In the genomic region with DNA sequence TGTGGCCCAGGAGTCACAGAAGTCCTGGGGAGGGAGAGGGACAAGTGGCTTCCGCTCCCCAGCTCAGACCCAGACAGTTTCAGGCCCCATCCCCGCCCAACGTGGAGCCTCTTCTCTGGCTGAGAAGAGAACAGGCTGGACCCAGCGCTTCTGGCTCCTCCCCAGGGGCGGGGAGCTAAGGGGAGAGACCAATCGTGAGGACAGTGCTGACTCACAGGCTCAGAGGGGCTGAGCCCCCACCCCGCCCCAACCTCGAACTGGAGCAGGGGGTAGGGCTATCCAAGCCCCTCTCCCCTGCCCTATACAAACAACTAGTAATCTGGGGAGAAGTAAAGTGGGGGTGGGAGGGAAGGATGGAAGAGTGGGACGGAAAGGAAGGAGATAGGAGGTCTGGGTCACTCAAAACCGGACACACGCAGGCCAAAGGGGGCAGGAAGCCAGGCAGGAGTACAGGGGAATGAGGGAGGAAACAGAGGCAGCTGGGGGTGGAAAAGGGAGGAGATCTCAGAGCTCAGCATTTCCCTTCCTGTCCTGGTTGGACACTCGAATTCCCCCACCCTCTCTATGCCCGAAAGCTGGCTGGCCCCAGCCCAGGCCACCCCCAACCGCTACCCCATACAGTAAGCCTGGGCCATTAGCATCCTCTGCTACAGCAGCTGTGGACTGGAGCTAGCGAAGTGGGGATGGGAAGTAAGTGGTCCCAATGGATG, we compare ENCODE assay signal across 8 cellular contexts.
DNase-seq lines count a peak whose midpoint lies in the region; ATAC-seq lines count a peak whose summit lies in the region.

A gene with protein sequence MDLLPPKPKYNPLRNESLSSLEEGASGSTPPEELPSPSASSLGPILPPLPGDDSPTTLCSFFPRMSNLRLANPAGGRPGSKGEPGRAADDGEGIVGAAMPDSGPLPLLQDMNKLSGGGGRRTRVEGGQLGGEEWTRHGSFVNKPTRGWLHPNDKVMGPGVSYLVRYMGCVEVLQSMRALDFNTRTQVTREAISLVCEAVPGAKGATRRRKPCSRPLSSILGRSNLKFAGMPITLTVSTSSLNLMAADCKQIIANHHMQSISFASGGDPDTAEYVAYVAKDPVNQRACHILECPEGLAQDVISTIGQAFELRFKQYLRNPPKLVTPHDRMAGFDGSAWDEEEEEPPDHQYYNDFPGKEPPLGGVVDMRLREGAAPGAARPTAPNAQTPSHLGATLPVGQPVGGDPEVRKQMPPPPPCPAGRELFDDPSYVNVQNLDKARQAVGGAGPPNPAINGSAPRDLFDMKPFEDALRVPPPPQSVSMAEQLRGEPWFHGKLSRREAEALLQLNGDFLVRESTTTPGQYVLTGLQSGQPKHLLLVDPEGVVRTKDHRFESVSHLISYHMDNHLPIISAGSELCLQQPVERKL (minus strand): TSS at position 117 of the 710 bp plus-strand sequence. CDS start 221 bp downstream, outside the sequence.

- peak within 1 kb of the TSS; percentile 94 for H3K4me3 ChIP-seq in skeletal muscle cell (ENCODE audit: low read depth, low read length)

- peak; percentile 89 for DNase-seq in DMS 273 (lab: John Stamatoyannopoulos, UW; ENCODE audit: unreplicated experiment)
- DNase-seq in HPDE6-E6E7 (ENCODE audit: extremely low spot score), result peak; percentile 93
- DNase-seq in SW 1271 (lab: John Stamatoyannopoulos, UW), result peak; percentile 75 to 82
- peak; percentile 98 for DNase-seq in cerebellar cortex (ENCODE audit: low spot score)
- peak; percentile 84 for DNase-seq in inferior parietal cortex (ENCODE audit: extremely low spot score)
- DNase-seq in skeletal muscle cell (ENCODE audit: low read depth), result peak; percentile 84
- DNase-seq in NK-92 treated with Interleukin-12 subunit alpha and Interleukin-12 subunit beta, amount 100 ng/mL, for 24 hours (lab: John Stamatoyannopoulos, UW), result no peak

- ATAC-seq in GM21381 (IDR thresholded peaks at IDR 0.05; ENCODE audit: unreplicated experiment), result no peak
